8 cellular contexts compared by ENCODE assay signal in genomic region chr16:72832640-72833039, GRCh38.
DNase-seq lines count a peak whose midpoint lies in the region; ATAC-seq and TF ChIP-seq lines count a peak whose summit lies in the region.

No MANE protein-coding gene starts in this region.

- H3K27me3 Mint-ChIP-seq in CD4-positive, alpha-beta memory T cell: peaks cover 0 to 4% of the 10 kb centered on the region in 2 donors

- no peaks in the 10 kb centered on the region for H3K9me3 ChIP-seq in CD4-positive, alpha-beta memory T cell (ENCODE audit: control insufficient read depth in 1 of 2, low read length in 2 of 2)
- H3K9me3 ChIP-seq in heart right ventricle: no peaks in the 10 kb centered on the region

- intact Hi-C loops in CD4-positive, alpha-beta memory T cell (cut with micrococcal nuclease): loop anchor here (10.0 kb wide), 1 partner anchor 1122 kb away; no protein-coding TSS in a partner anchor
- intact Hi-C loops in heart right ventricle (cut with DNase I): loop anchor here (1.0 to 10.0 kb wide), 10 partner anchors 100 to 365 kb away; partner anchors contain the start of gene ZFHX3 (in 4 of the 10)

- no peak overlapping the region for H3K27ac Mint-ChIP-seq in CD4-positive, alpha-beta memory T cell

- peak; percentile 81 for ATAC-seq in GM19043 (IDR thresholded peaks at IDR 0.05; ENCODE audit: low read depth, unreplicated experiment)
- peak; percentile 82 to 93 (median 92) for ATAC-seq in heart right ventricle
- no peak for ATAC-seq in GM19324 (IDR thresholded peaks at IDR 0.05; ENCODE audit: low FRiP score, unreplicated experiment)

- H3K4me1 Mint-ChIP-seq in CD4-positive, alpha-beta memory T cell: no peaks in the 10 kb centered on the region

- H3K36me3 ChIP-seq in CD4-positive, alpha-beta memory T cell (ENCODE audit: insufficient read depth, low read length): no peaks in the 10 kb centered on the region
- peaks cover 0 to 16% (median 4%) of the 10 kb centered on the region in 9 donors for H3K36me3 ChIP-seq in heart right ventricle

- H3K4me3 ChIP-seq in CD4-positive, alpha-beta memory T cell (ENCODE audit: low read length in 2 of 2): no peak overlapping the region
- no peak overlapping the region for H3K4me3 ChIP-seq in heart right ventricle
- H3K4me3 ChIP-seq in retinal pigment epithelial cell (ENCODE audit: low read length): no peak overlapping the region

- H3K9me3 Mint-ChIP-seq in CD4-positive, alpha-beta memory T cell: no peaks in the 10 kb centered on the region

- DNase-seq in CD4-positive, alpha-beta memory T cell: peak in 4 of 5 donors; percentile 18 to 41 (median 34)
- peak; percentile 74 for DNase-seq in HuH-7.5 (ENCODE audit: low spot score)
- peak; percentile 82 for DNase-seq in SK-N-DZ (ENCODE audit: low spot score)
- peak; percentile 46 for DNase-seq in activated naive CD8-positive, alpha-beta T cell treated with anti-CD3 and anti-CD28 coated beads, Interleukin-2, amount 50 U/mL, for 16 hours (ENCODE audit: low read depth, low spot score)
- DNase-seq in heart right ventricle: peak; percentile 81 to 86
- DNase-seq in retinal pigment epithelial cell (ENCODE audit: low read depth): no peak

- no peaks in the 10 kb centered on the region for H3K36me3 Mint-ChIP-seq in CD4-positive, alpha-beta memory T cell

- no peaks in the 10 kb centered on the region for H3K4me1 ChIP-seq in CD4-positive, alpha-beta memory T cell (ENCODE audit: insufficient read depth, low read length)
- peaks cover 0 to 28% (median 11%) of the 10 kb centered on the region in 9 donors for H3K4me1 ChIP-seq in heart right ventricle

- CTCF ChIA-PET in CD4-positive, alpha-beta memory T cell (lab: Charles Lee; ENCODE audit: partially characterized antibody): interaction anchor here (0.9 to 2.7 kb wide), 31 partner anchors 8 to 1046 kb away, joined by 3 to 35 read pairs (median 6); no protein-coding TSS in a partner anchor

- TF ChIP-seq CTCF in heart right ventricle (IDR thresholded peaks at IDR 0.05): peak; percentile 90 to 99 (median 95)
- peak; percentile 100 for TF ChIP-seq CTCF in retinal pigment epithelial cell (conservative IDR thresholded peaks at IDR 0.05; ENCODE audit: low read depth, low read length)

- no peaks in the 10 kb centered on the region for H3K27me3 ChIP-seq in CD4-positive, alpha-beta memory T cell (ENCODE audit: insufficient read depth, low read length)
- no peaks in the 10 kb centered on the region for H3K27me3 ChIP-seq in heart right ventricle

- no peak overlapping the region for H3K4me3 Mint-ChIP-seq in CD4-positive, alpha-beta memory T cell

- H3K27ac ChIP-seq in CD4-positive, alpha-beta memory T cell (ENCODE audit: low read depth, low read length): no peak overlapping the region
- H3K27ac ChIP-seq in heart right ventricle: peak overlapping the region in 5 of 10 donors; percentile 6 to 45 (median 27)

- 19% methylated on average over 6 of the region's 6 CpGs for WGBS in heart right ventricle, 2 donors

- POLR2A ChIA-PET in CD4-positive, alpha-beta memory T cell (lab: Charles Lee; ENCODE audit: partially characterized antibody): no interaction called here
